18 cellular contexts compared by ENCODE assay signal in genomic region chr14:68286667-68287066, GRCh38.
A peak's percentile ranks its signal among the peaks of the same experiment; 100 is the strongest.
DNase-seq lines count a peak whose midpoint lies in the region; ATAC-seq, FAIRE-seq and TF ChIP-seq lines count a peak whose summit lies in the region.
"Had no signal": no experiment of that assay in that cellular context is flagged by ENCODE, and none has a peak within 500 bp of the region (broad histone marks: within the 10 kb centered on the region; RNA-seq: fewer than 3 reads in every experiment).

No MANE protein-coding gene starts in this region.

- no peak overlapping the region for H3K4me3 ChIP-seq in BLaER1 treated with 17β-estradiol and CSF1 and Interleukin-3, amounts not matched to agents 10 nM and 100 nM
- no peak overlapping the region for H3K4me3 ChIP-seq in dorsolateral prefrontal cortex
- H3K4me3 ChIP-seq: cardiac muscle cell, gastroesophageal sphincter, thoracic aorta had no signal

- no peaks in the 10 kb centered on the region for H3K27me3 ChIP-seq in BLaER1 treated with 17β-estradiol and CSF1 and Interleukin-3, amounts not matched to agents 10 nM and 100 nM
- no peaks in the 10 kb centered on the region for H3K27me3 ChIP-seq in dorsolateral prefrontal cortex
- H3K27me3 ChIP-seq: cardiac muscle cell, gastroesophageal sphincter had no signal

- H3K27ac Mint-ChIP-seq in activated T-helper 1 cell treated with anti-CD3 and anti-CD28 coated beads, Interleukin-12 subunit alpha, Interleukin-12 subunit beta, Interleukin-2, Interleukin-4 antibody, amounts not matched to agents 30 ng/mL and 10 ng/mL and 1 ng/mL, durations not matched to agents 14 hours and 24 hours and 36 hours: peak overlapping the region; percentile 68
- H3K27ac Mint-ChIP-seq in mesothelial cell of epicardium: peak overlapping the region; percentile 85

- no peaks in the 10 kb centered on the region for H3K9me3 Mint-ChIP-seq in activated T-helper 1 cell treated with anti-CD3 and anti-CD28 coated beads, Interleukin-12 subunit alpha, Interleukin-12 subunit beta, Interleukin-2, Interleukin-4 antibody, amounts not matched to agents 30 ng/mL and 10 ng/mL and 1 ng/mL, durations not matched to agents 14 hours and 24 hours and 36 hours
- no peaks in the 10 kb centered on the region for H3K9me3 Mint-ChIP-seq in mesothelial cell of epicardium

- peak overlapping the region; percentile 60 to 95 (median 86) for H3K4me2 ChIP-seq in BLaER1 treated with 17β-estradiol and CSF1 and Interleukin-3, amounts not matched to agents 10 nM and 100 nM

- H3K4me1 ChIP-seq in BLaER1 treated with 17β-estradiol and CSF1 and Interleukin-3, amounts not matched to agents 10 nM and 100 nM: peaks cover 72 to 88% (median 77%) of the 10 kb centered on the region in 10 experiments

- peaks cover 57% of the 10 kb centered on the region for H3K4me1 Mint-ChIP-seq in activated T-helper 1 cell treated with anti-CD3 and anti-CD28 coated beads, Interleukin-12 subunit alpha, Interleukin-12 subunit beta, Interleukin-2, Interleukin-4 antibody, amounts not matched to agents 30 ng/mL and 10 ng/mL and 1 ng/mL, durations not matched to agents 14 hours and 24 hours and 36 hours (ENCODE audit: low read depth)
- H3K4me1 Mint-ChIP-seq in mesothelial cell of epicardium: peaks cover 64% of the 10 kb centered on the region

- H3K27me3 Mint-ChIP-seq in activated T-helper 1 cell treated with anti-CD3 and anti-CD28 coated beads, Interleukin-12 subunit alpha, Interleukin-12 subunit beta, Interleukin-2, Interleukin-4 antibody, amounts not matched to agents 30 ng/mL and 10 ng/mL and 1 ng/mL, durations not matched to agents 14 hours and 24 hours and 36 hours (ENCODE audit: insufficient read depth): peaks cover 2% of the 10 kb centered on the region
- H3K27me3 Mint-ChIP-seq in mesothelial cell of epicardium (ENCODE audit: low read depth): no peaks in the 10 kb centered on the region

- TF ChIP-seq CTCF in mesothelial cell of epicardium (IDR thresholded peaks at IDR 0.05; ENCODE audit: unreplicated experiment): no peak
- no peak for TF ChIP-seq CTCF in dorsolateral prefrontal cortex (IDR thresholded peaks at IDR 0.05 in 54 of 56, conservative IDR thresholded peaks at IDR 0.05 in 2 of 56; ENCODE audit: low read depth in 1 of 56, partially characterized antibody in 56 of 56)

- H3K9ac ChIP-seq in BLaER1 treated with 17β-estradiol and CSF1 and Interleukin-3, amounts not matched to agents 10 nM and 100 nM: peak overlapping the region in 9 of 11 experiments; percentile 79 to 94 (median 92); a peak in 17 of 22 replicates
- H3K9ac ChIP-seq: parathyroid adenoma had no signal

- H3K9me3 ChIP-seq in BLaER1 treated with 17β-estradiol and CSF1 and Interleukin-3, amounts not matched to agents 10 nM and 100 nM (replicated peaks in 1 of 11): no peaks in the 10 kb centered on the region; a peak in 1 of 22 replicates
- H3K9me3 ChIP-seq: gastroesophageal sphincter, thoracic aorta had no signal

- peak; percentile 83 for FAIRE-seq in HTR-8/SVneo (lab: Jason Lieb, UNC)

- intact Hi-C loops in activated T-helper 1 cell treated with anti-CD3 and anti-CD28 coated beads, Interleukin-12 subunit alpha, Interleukin-12 subunit beta, Interleukin-2, Interleukin-4 antibody, amounts not matched to agents 30 ng/mL and 10 ng/mL and 1 ng/mL, durations not matched to agents 14 hours and 24 hours and 36 hours (cut with micrococcal nuclease): loop anchor here (10.0 kb wide), 1 partner anchor 178 kb away; no protein-coding TSS in a partner anchor
- intact Hi-C loops in dorsolateral prefrontal cortex (cut with DNase I): no loop called here

- no peaks in the 10 kb centered on the region for H4K20me1 ChIP-seq in BLaER1 treated with 17β-estradiol and CSF1 and Interleukin-3, amounts not matched to agents 10 nM and 100 nM

- no peak for DNase-seq in HTR-8/SVneo (ENCODE audit: insufficient read length, low spot score)
- no peak for DNase-seq in activated T-helper 1 cell treated with anti-CD3 and anti-CD28 coated beads, Interleukin-12 subunit alpha, Interleukin-12 subunit beta, Interleukin-2, Interleukin-4 antibody, amounts not matched to agents 30 ng/mL and 10 ng/mL and 1 ng/mL, durations not matched to agents 14 hours and 24 hours and 36 hours (ENCODE audit: low spot score)
- DNase-seq in mesothelial cell of epicardium (ENCODE audit: low spot score in 2 of 2, unreplicated experiment in 2 of 2): no peak
- DNase-seq in NCI-H526 treated with DMSO at 0.1 percent for 48 hours (lab: John Stamatoyannopoulos, UW): no peak
- no peak for DNase-seq in dorsolateral prefrontal cortex
- no peak for DNase-seq in DMS79 treated with DMSO at 0.1 percent for 48 hours (lab: John Stamatoyannopoulos, UW)
- DNase-seq: activated CD4-positive, alpha-beta T cell treated with anti-CD3 and anti-CD28 coated beads, Interleukin-2, amount 50 U/mL, for 4 hours; activated gamma-delta T cell treated with Interleukin-2 at 50 U/mL for 16 hours; DMS153; NCI-H524 treated with DMSO at 0.1 percent for 48 hours; RPMI8226; stimulated activated CD4-positive, alpha-beta T cell treated with anti-CD3 and anti-CD28 coated beads, Interleukin-15, amount 100 ng/mL, for 24 hours had no signal

- ATAC-seq in HG03039 (IDR thresholded peaks at IDR 0.05; ENCODE audit: unreplicated experiment): no peak
- ATAC-seq: gastroesophageal sphincter had no signal

- peaks cover 3% of the 10 kb centered on the region for H3K36me3 Mint-ChIP-seq in activated T-helper 1 cell treated with anti-CD3 and anti-CD28 coated beads, Interleukin-12 subunit alpha, Interleukin-12 subunit beta, Interleukin-2, Interleukin-4 antibody, amounts not matched to agents 30 ng/mL and 10 ng/mL and 1 ng/mL, durations not matched to agents 14 hours and 24 hours and 36 hours (ENCODE audit: low read depth)
- H3K36me3 Mint-ChIP-seq in mesothelial cell of epicardium: no peaks in the 10 kb centered on the region

- peak overlapping the region; percentile 45 to 100 (median 99); a peak in 21 of 22 replicates for H3K27ac ChIP-seq in BLaER1 treated with 17β-estradiol and CSF1 and Interleukin-3, amounts not matched to agents 10 nM and 100 nM
- no peak overlapping the region for H3K27ac ChIP-seq in dorsolateral prefrontal cortex
- H3K27ac ChIP-seq: cardiac muscle cell, gastroesophageal sphincter, parathyroid adenoma, thoracic aorta had no signal

- H3K36me3 ChIP-seq in BLaER1 treated with 17β-estradiol and CSF1 and Interleukin-3, amounts not matched to agents 10 nM and 100 nM: no peaks in the 10 kb centered on the region
- H3K36me3 ChIP-seq: cardiac muscle cell, gastroesophageal sphincter, thoracic aorta had no signal

- no peak overlapping the region for H3K4me3 Mint-ChIP-seq in activated T-helper 1 cell treated with anti-CD3 and anti-CD28 coated beads, Interleukin-12 subunit alpha, Interleukin-12 subunit beta, Interleukin-2, Interleukin-4 antibody, amounts not matched to agents 30 ng/mL and 10 ng/mL and 1 ng/mL, durations not matched to agents 14 hours and 24 hours and 36 hours
- no peak overlapping the region for H3K4me3 Mint-ChIP-seq in mesothelial cell of epicardium

Comparison
In these comparisons a context has a peak if more than half of its experiments do, and no peak if none do; other contexts are left out.
1. H3K27ac ChIP-seq: peak in BLaER1 treated with 17β-estradiol and CSF1 and Interleukin-3, amounts not matched to agents 10 nM and 100 nM (11 of 11); none in dorsolateral prefrontal cortex (0 of 59).